Comparison of ENCODE assay signal across 8 cellular contexts in genomic region chr14:31927348-31927826, GRCh38.
DNase-seq lines count a peak whose midpoint lies in the region; ATAC-seq and TF ChIP-seq lines count a peak whose summit lies in the region.

No MANE protein-coding gene starts in this region.

- no peaks in the 10 kb centered on the region for H3K36me3 Mint-ChIP-seq in activated CD4-positive, alpha-beta memory T cell treated with anti-CD3 and anti-CD28 coated beads, Interleukin-2, amount 10 ng/mL, durations not matched to agents 7 days and 5 days (ENCODE audit: low read depth)

- no peaks in the 10 kb centered on the region for H3K9me3 ChIP-seq in cardiac muscle cell (ENCODE audit: low read depth)
- H3K9me3 ChIP-seq in sigmoid colon: no peaks in the 10 kb centered on the region

- intact Hi-C loops in sigmoid colon (cut with DNase I): loop anchor here (5.0 kb wide), 1 partner anchor 325 kb away; no protein-coding TSS in a partner anchor
- intact Hi-C loops in posterior vena cava (cut with DNase I): no loop called here

- no peaks in the 10 kb centered on the region for H3K27me3 Mint-ChIP-seq in activated CD4-positive, alpha-beta memory T cell treated with anti-CD3 and anti-CD28 coated beads, Interleukin-2, amount 10 ng/mL, durations not matched to agents 7 days and 5 days

- no peaks in the 10 kb centered on the region for H3K36me3 ChIP-seq in cardiac muscle cell
- H3K36me3 ChIP-seq in sigmoid colon: no peaks in the 10 kb centered on the region

- CTCF ChIA-PET in HEK293T (lab: Yijun Ruan, JAX): interaction anchor here (0.6 to 3.2 kb wide), 9 partner anchors 8 to 487 kb away, joined by 3 to 10 read pairs (median 5); no protein-coding TSS in a partner anchor
- CTCF ChIA-PET in activated CD4-positive, alpha-beta memory T cell treated with anti-CD3 and anti-CD28 coated beads, Interleukin-2, amount 10 ng/mL, durations not matched to agents 7 days and 5 days (lab: Charles Lee): interaction anchor here (0.8 to 2.7 kb wide), 8 partner anchors 8 to 328 kb away, joined by 3 to 16 read pairs (median 9); no protein-coding TSS in a partner anchor

- H3K27me3 ChIP-seq in cardiac muscle cell: no peaks in the 10 kb centered on the region
- H3K27me3 ChIP-seq in sigmoid colon: no peaks in the 10 kb centered on the region

- no peaks in the 10 kb centered on the region for H3K9me3 Mint-ChIP-seq in activated CD4-positive, alpha-beta memory T cell treated with anti-CD3 and anti-CD28 coated beads, Interleukin-2, amount 10 ng/mL, durations not matched to agents 7 days and 5 days

- POLR2A ChIA-PET in HEK293T (lab: Yijun Ruan, JAX): interaction anchor here (1.2 kb wide), 1 partner anchor 39 kb away, joined by 3 read pairs; no protein-coding TSS in a partner anchor
- POLR2A ChIA-PET in activated CD4-positive, alpha-beta memory T cell treated with anti-CD3 and anti-CD28 coated beads, Interleukin-2, amount 10 ng/mL, durations not matched to agents 7 days and 5 days (lab: Charles Lee): interaction anchor here (1.3 kb wide), 1 partner anchor 10 kb away, joined by 4 read pairs; no protein-coding TSS in a partner anchor

- TF ChIP-seq EP300 in sigmoid colon (IDR thresholded peaks at IDR 0.05): no peak

- H3K4me3 ChIP-seq in cardiac muscle cell: no peak overlapping the region
- H3K4me3 ChIP-seq in sigmoid colon: no peak overlapping the region

- H3K4me3 Mint-ChIP-seq in activated CD4-positive, alpha-beta memory T cell treated with anti-CD3 and anti-CD28 coated beads, Interleukin-2, amount 10 ng/mL, durations not matched to agents 7 days and 5 days: no peak overlapping the region

- peak overlapping the region; percentile 11 for H3K27ac Mint-ChIP-seq in activated CD4-positive, alpha-beta memory T cell treated with anti-CD3 and anti-CD28 coated beads, Interleukin-2, amount 10 ng/mL, durations not matched to agents 7 days and 5 days

- H3K4me1 Mint-ChIP-seq in activated CD4-positive, alpha-beta memory T cell treated with anti-CD3 and anti-CD28 coated beads, Interleukin-2, amount 10 ng/mL, durations not matched to agents 7 days and 5 days: peaks cover 15% of the 10 kb centered on the region

- H3K4me1 ChIP-seq in cardiac muscle cell (ENCODE audit: low read depth) (peaks cover 14% of the 10 kb centered on the region), sigmoid colon (peaks cover 0 to 21% (median 18%) of the 10 kb centered on the region in 4 donors)

- ATAC-seq in GM21529 (IDR thresholded peaks at IDR 0.05; ENCODE audit: unreplicated experiment) (no peak), GM21619 (IDR thresholded peaks at IDR 0.05; ENCODE audit: unreplicated experiment) (no peak)

- WGBS in sigmoid colon, 2 donors: 56 to 68% methylated on average over 6 of the region's 6 CpGs

- no peak for TF ChIP-seq POLR2A in sigmoid colon (IDR thresholded peaks at IDR 0.05)

- H3K27ac ChIP-seq in cardiac muscle cell (peak overlapping the region; percentile 90), sigmoid colon (peak overlapping the region; percentile 63 to 79 (median 67))

- peak; percentile 32 for DNase-seq in HEK293T (ENCODE audit: extremely low spot score)
- no peak for DNase-seq in activated CD4-positive, alpha-beta memory T cell treated with anti-CD3 and anti-CD28 coated beads, Interleukin-2, amount 10 ng/mL, durations not matched to agents 7 days and 5 days
- DNase-seq in cardiac muscle cell (ENCODE audit: low read depth in 1 of 2, low spot score in 1 of 2): peak; percentile 77 to 81
- DNase-seq in sigmoid colon: no peak
- DNase-seq in activated effector memory CD4-positive, alpha-beta T cell treated with Interleukin-2 at 50 U/mL for 16 hours: no peak
- DNase-seq in posterior vena cava (ENCODE audit: low spot score): no peak

- no peak for TF ChIP-seq CTCF in cardiac muscle cell (IDR thresholded peaks at IDR 0.05; ENCODE audit: low read depth, low read length)
- no peak for TF ChIP-seq CTCF in sigmoid colon (IDR thresholded peaks at IDR 0.05)

TF ChIP-seq in HEK293T, 16 proteins besides CTCF, POLR2A, EP300 and RAD21:
- TF ChIP-seq TARDBP (IDR thresholded peaks at IDR 0.05) (no peak), ARNT (IDR thresholded peaks at IDR 0.05) (no peak), SUZ12 (IDR thresholded peaks at IDR 0.05) (no peak), ELF4 (IDR thresholded peaks at IDR 0.05) (no peak), FOXM1 (IDR thresholded peaks at IDR 0.05; ENCODE audit: borderline replicate concordance) (no peak), LEF1 (IDR thresholded peaks at IDR 0.05; ENCODE audit: borderline replicate concordance) (no peak), NFRKB (IDR thresholded peaks at IDR 0.05) (no peak), BHLHE40 (IDR thresholded peaks at IDR 0.05; ENCODE audit: borderline replicate concordance) (no peak), ZNF384 (IDR thresholded peaks at IDR 0.05) (no peak), FOXK2 (IDR thresholded peaks at IDR 0.05) (no peak), CTBP1 (IDR thresholded peaks at IDR 0.05; ENCODE audit: borderline replicate concordance) (no peak), SP1 (IDR thresholded peaks at IDR 0.05) (no peak), PKNOX1 (IDR thresholded peaks at IDR 0.05) (no peak), FOXA1 (IDR thresholded peaks at IDR 0.05) (no peak), L3MBTL2 (conservative IDR thresholded peaks at IDR 0.05) (no peak; the same call in 1 of the 2 replicates), HDGF (IDR thresholded peaks at IDR 0.05; ENCODE audit: borderline replicate concordance) (no peak)

Comparison
In these comparisons a context has a peak if more than half of its experiments do, and no peak if none do; other contexts are left out.
1. DNase-seq: peak in HEK293T (single experiment) and cardiac muscle cell (2 of 2); none in activated CD4-positive, alpha-beta memory T cell treated with anti-CD3 and anti-CD28 coated beads, Interleukin-2, amount 10 ng/mL, durations not matched to agents 7 days and 5 days (single experiment), sigmoid colon (single experiment), activated effector memory CD4-positive, alpha-beta T cell treated with Interleukin-2 at 50 U/mL for 16 hours (single experiment) and posterior vena cava (single experiment).